Comparison of ENCODE assay signal across 1 cellular context in genomic region chr5:139668064-139668880, GRCh38.
TF ChIP-seq lines count a peak whose summit lies in the region.

No MANE protein-coding gene starts in this region.

TF ChIP-seq in GM12878, 131 proteins besides CTCF, POLR2A, EP300 and RAD21 (continued from another document and continues in another):
- TF ChIP-seq MTA3 (IDR thresholded peaks at IDR 0.05; ENCODE audit: borderline replicate concordance, low read length) (no peak), TCF12 (IDR thresholded peaks at IDR 0.05; ENCODE audit: low read depth, low read length) (no peak), YBX1 (IDR thresholded peaks at IDR 0.05) (no peak), CHD1 (IDR thresholded peaks at IDR 0.05; ENCODE audit: low read depth, low read length) (no peak), SMAD1 (IDR thresholded peaks at IDR 0.05; ENCODE audit: low read depth, partially characterized antibody) (no peak), MYC (IDR thresholded peaks at IDR 0.05; ENCODE audit: insufficient read depth, insufficient read length, insufficient replicate concordance, low read length, severe bottlenecking) (no peak), ZNF207 (IDR thresholded peaks at IDR 0.05; ENCODE audit: borderline replicate concordance) (no peak), ATF3 (IDR thresholded peaks at IDR 0.05; ENCODE audit: borderline replicate concordance, extremely low read depth, low read depth, low read length) (no peak), STAT1 (conservative IDR thresholded peaks at IDR 0.05) (no peak), IKZF2 (IDR thresholded peaks at IDR 0.05) (peak in 1 of 2 experiments; percentile 46; a peak in 3 of 4 replicates), POLR2AphosphoS2 (IDR thresholded peaks at IDR 0.05; ENCODE audit: low read depth, low read length) (no peak), TCF3 (IDR thresholded peaks at IDR 0.05; ENCODE audit: borderline replicate concordance, insufficient read depth, low read depth, low read length) (no peak), NR2C2 (IDR thresholded peaks at IDR 0.05; ENCODE audit: borderline replicate concordance, control insufficient read depth, insufficient read length, low read depth) (no peak), IRF4 (IDR thresholded peaks at IDR 0.05; ENCODE audit: low read depth, low read length) (no peak), GATAD2B (conservative IDR thresholded peaks at IDR 0.05; ENCODE audit: low read depth) (peak; percentile 89), BCLAF1 (IDR thresholded peaks at IDR 0.05) (no peak), WRNIP1 (IDR thresholded peaks at IDR 0.05; ENCODE audit: borderline replicate concordance, low read depth, low read length) (no peak), PAX5 (IDR thresholded peaks at IDR 0.05; ENCODE audit: borderline replicate concordance, low read depth, low read length) (no peak), HSF1 (IDR thresholded peaks at IDR 0.05; ENCODE audit: low read depth, low read length) (no peak), KDM1A (IDR thresholded peaks at IDR 0.05; ENCODE audit: borderline replicate concordance) (no peak), RBBP5 (conservative IDR thresholded peaks at IDR 0.05) (no peak), ZNF274 (IDR thresholded peaks at IDR 0.05; ENCODE audit: insufficient read depth, insufficient read length) (no peak), ETV6 (conservative IDR thresholded peaks at IDR 0.05 in 1 of 2, IDR thresholded peaks at IDR 0.05 in 1 of 2; ENCODE audit: borderline replicate concordance in 1 of 2, low read depth in 1 of 2) (no peak), SIN3A (IDR thresholded peaks at IDR 0.05; ENCODE audit: low read depth, low read length) (no peak), CHD4 (IDR thresholded peaks at IDR 0.05) (no peak), EZH2 (IDR thresholded peaks at IDR 0.05; ENCODE audit: borderline replicate concordance, control insufficient read depth, low read depth, low read length) (no peak), PRDM15 (CRISPR knock-in tag; IDR thresholded peaks at IDR 0.05) (no peak), RCOR1 (conservative IDR thresholded peaks at IDR 0.05; ENCODE audit: low read depth, low read length) (no peak), MLLT1 (IDR thresholded peaks at IDR 0.05) (no peak), BACH1 (IDR thresholded peaks at IDR 0.05; ENCODE audit: borderline replicate concordance) (peak; percentile 76), EED (IDR thresholded peaks at IDR 0.05; ENCODE audit: low read depth) (peak; percentile 43), FOXK2 (IDR thresholded peaks at IDR 0.05) (no peak), RFX5 (IDR thresholded peaks at IDR 0.05; ENCODE audit: low read depth, low read length) (no peak), HDGF (IDR thresholded peaks at IDR 0.05) (no peak), NFXL1 (IDR thresholded peaks at IDR 0.05; ENCODE audit: borderline replicate concordance) (no peak), ZSCAN29 (IDR thresholded peaks at IDR 0.05) (no peak), CBX3 (IDR thresholded peaks at IDR 0.05; ENCODE audit: borderline replicate concordance, low read depth) (no peak), HCFC1 (IDR thresholded peaks at IDR 0.05; ENCODE audit: low read length) (no peak), PAX8 (IDR thresholded peaks at IDR 0.05) (no peak), JUNB (IDR thresholded peaks at IDR 0.05) (no peak), NFYA (IDR thresholded peaks at IDR 0.05; ENCODE audit: borderline replicate concordance, low read depth, low read length) (no peak), PKNOX1 (IDR thresholded peaks at IDR 0.05) (peak; percentile 42; the same call in 1 of the 2 replicates)
- TF ChIP-seq, protein P1, sequence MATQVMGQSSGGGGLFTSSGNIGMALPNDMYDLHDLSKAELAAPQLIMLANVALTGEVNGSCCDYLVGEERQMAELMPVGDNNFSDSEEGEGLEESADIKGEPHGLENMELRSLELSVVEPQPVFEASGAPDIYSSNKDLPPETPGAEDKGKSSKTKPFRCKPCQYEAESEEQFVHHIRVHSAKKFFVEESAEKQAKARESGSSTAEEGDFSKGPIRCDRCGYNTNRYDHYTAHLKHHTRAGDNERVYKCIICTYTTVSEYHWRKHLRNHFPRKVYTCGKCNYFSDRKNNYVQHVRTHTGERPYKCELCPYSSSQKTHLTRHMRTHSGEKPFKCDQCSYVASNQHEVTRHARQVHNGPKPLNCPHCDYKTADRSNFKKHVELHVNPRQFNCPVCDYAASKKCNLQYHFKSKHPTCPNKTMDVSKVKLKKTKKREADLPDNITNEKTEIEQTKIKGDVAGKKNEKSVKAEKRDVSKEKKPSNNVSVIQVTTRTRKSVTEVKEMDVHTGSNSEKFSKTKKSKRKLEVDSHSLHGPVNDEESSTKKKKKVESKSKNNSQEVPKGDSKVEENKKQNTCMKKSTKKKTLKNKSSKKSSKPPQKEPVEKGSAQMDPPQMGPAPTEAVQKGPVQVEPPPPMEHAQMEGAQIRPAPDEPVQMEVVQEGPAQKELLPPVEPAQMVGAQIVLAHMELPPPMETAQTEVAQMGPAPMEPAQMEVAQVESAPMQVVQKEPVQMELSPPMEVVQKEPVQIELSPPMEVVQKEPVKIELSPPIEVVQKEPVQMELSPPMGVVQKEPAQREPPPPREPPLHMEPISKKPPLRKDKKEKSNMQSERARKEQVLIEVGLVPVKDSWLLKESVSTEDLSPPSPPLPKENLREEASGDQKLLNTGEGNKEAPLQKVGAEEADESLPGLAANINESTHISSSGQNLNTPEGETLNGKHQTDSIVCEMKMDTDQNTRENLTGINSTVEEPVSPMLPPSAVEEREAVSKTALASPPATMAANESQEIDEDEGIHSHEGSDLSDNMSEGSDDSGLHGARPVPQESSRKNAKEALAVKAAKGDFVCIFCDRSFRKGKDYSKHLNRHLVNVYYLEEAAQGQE (IDR thresholded peaks at IDR 0.05; ENCODE audit: low read depth, low read length): no peak
- TF ChIP-seq, protein P2, sequence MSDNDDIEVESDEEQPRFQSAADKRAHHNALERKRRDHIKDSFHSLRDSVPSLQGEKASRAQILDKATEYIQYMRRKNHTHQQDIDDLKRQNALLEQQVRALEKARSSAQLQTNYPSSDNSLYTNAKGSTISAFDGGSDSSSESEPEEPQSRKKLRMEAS (IDR thresholded peaks at IDR 0.05; ENCODE audit: low read depth, low read length): no peak
- TF ChIP-seq, protein P3, sequence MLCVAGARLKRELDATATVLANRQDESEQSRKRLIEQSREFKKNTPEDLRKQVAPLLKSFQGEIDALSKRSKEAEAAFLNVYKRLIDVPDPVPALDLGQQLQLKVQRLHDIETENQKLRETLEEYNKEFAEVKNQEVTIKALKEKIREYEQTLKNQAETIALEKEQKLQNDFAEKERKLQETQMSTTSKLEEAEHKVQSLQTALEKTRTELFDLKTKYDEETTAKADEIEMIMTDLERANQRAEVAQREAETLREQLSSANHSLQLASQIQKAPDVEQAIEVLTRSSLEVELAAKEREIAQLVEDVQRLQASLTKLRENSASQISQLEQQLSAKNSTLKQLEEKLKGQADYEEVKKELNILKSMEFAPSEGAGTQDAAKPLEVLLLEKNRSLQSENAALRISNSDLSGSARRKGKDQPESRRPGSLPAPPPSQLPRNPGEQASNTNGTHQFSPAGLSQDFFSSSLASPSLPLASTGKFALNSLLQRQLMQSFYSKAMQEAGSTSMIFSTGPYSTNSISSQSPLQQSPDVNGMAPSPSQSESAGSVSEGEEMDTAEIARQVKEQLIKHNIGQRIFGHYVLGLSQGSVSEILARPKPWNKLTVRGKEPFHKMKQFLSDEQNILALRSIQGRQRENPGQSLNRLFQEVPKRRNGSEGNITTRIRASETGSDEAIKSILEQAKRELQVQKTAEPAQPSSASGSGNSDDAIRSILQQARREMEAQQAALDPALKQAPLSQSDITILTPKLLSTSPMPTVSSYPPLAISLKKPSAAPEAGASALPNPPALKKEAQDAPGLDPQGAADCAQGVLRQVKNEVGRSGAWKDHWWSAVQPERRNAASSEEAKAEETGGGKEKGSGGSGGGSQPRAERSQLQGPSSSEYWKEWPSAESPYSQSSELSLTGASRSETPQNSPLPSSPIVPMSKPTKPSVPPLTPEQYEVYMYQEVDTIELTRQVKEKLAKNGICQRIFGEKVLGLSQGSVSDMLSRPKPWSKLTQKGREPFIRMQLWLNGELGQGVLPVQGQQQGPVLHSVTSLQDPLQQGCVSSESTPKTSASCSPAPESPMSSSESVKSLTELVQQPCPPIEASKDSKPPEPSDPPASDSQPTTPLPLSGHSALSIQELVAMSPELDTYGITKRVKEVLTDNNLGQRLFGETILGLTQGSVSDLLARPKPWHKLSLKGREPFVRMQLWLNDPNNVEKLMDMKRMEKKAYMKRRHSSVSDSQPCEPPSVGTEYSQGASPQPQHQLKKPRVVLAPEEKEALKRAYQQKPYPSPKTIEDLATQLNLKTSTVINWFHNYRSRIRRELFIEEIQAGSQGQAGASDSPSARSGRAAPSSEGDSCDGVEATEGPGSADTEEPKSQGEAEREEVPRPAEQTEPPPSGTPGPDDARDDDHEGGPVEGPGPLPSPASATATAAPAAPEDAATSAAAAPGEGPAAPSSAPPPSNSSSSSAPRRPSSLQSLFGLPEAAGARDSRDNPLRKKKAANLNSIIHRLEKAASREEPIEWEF (IDR thresholded peaks at IDR 0.05; ENCODE audit: insufficient replicate concordance, low read depth, low read length): no peak
